Comparison of ENCODE assay signal across 8 cellular contexts in the genomic region with DNA sequence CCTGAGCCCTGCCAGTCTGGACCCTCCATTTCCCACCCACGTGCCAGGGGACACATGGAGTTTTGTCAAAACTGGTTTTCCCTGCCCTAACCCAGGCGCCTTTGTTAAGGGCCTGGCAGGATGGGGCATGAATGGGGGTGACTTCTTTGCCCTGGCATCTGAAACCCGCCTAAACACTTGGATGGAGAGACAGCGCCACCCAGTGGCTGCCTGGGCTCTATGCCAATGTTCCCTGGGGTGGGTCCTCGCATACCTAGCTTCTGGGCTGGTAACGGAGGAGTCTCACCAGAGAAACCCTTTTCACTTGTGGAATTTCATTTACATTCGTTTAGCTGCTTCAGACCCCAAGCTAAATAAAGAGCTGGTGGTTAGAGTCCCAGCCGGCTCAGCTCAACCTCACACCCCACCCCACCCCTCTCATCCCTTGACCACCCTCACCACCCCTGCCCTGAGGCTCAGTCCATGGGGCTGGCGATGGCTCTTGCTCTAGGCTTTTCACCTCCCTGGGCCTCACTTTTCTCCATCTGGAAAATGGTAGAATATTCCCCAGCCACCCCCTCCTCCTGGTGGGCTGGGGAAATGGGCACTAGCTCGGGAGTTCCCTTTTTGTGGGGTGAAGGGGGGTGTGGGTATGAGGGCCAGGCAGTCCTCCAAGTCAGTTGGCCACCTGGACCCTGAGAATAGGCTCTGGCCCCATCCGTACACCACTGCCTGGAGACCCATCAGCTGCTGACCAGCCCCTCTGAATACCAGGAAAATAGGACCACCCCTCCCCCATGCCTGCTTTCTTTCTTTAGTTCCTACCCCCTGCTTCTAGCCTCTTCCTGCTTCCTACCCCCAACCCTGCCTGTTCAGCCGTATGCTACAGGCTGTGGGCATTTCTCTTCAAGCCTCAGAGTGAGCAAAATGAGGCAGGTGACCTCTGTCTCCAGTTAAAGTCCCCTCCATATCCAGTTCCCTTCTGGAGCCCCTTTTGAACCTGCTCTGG. TPM values are rescaled to one million over a fixed set of nuclear protein-coding genes. Genes with fewer than 3 reads are reported as not detected.
DNase-seq lines count a peak whose midpoint lies in the region; TF ChIP-seq lines count a peak whose summit lies in the region.

No MANE protein-coding gene starts in this region.

- WGBS in tibial nerve, 2 donors = 24 to 32% methylated on average over 5 to 12 of the region's 12 CpGs

- H3K27ac Mint-ChIP-seq in osteocyte (ENCODE audit: unreplicated experiment) = no peak overlapping the region

- peaks cover 0 to 8% (median 0%) of the 10 kb centered on the region in 4 donors for H3K4me1 ChIP-seq in tibial nerve

- TF ChIP-seq POLR2A in tibial nerve (IDR thresholded peaks at IDR 0.05) = no peak

- TF ChIP-seq EP300 in Ishikawa (IDR thresholded peaks at IDR 0.05; ENCODE audit: borderline replicate concordance) (no peak), tibial nerve (IDR thresholded peaks at IDR 0.05) (no peak)

- no peaks in the 10 kb centered on the region for H3K36me3 Mint-ChIP-seq in osteocyte (ENCODE audit: unreplicated experiment)

- no peaks in the 10 kb centered on the region for H3K27me3 Mint-ChIP-seq in osteocyte (ENCODE audit: unreplicated experiment)

- peaks cover 0 to 19% of the 10 kb centered on the region in 2 donors for H3K27me3 ChIP-seq in tibial nerve

- peak; percentile 85 for TF ChIP-seq RAD21 in Ishikawa (IDR thresholded peaks at IDR 0.05; ENCODE audit: low read depth)

- no peak overlapping the region for H3K4me3 ChIP-seq in tibial nerve

- no peaks in the 10 kb centered on the region for H3K9me3 ChIP-seq in tibial nerve

- no peaks in the 10 kb centered on the region for H3K36me3 ChIP-seq in tibial nerve

- H3K4me3 Mint-ChIP-seq in osteocyte (ENCODE audit: unreplicated experiment) = no peak overlapping the region

- H3K4me1 Mint-ChIP-seq in osteocyte (ENCODE audit: unreplicated experiment) = no peaks in the 10 kb centered on the region

- H3K27ac ChIP-seq in tibial nerve = no peak overlapping the region

- DNase-seq in NK-92 treated with Interleukin-12 subunit alpha and Interleukin-12 subunit beta, amount 100 ng/mL, for 24 hours (lab: John Stamatoyannopoulos, UW) = peak; percentile 4
- DNase-seq in NK-92 (lab: John Stamatoyannopoulos, UW; ENCODE audit: unreplicated experiment) (no peak), RPMI8226 (peak; percentile 69), globus pallidus (ENCODE audit: low spot score) (peak; percentile 71), osteocyte (ENCODE audit: extremely low spot score, unreplicated experiment) (peak; percentile 90), tibial nerve (ENCODE audit: low spot score in 2 of 2) (peak; percentile 47 to 75)
- DNase-seq in activated effector memory CD4-positive, alpha-beta T cell treated with anti-CD3 and anti-CD28 coated beads, Interleukin-2, amount 50 U/mL, for 16 hours = peak; percentile 89

- TF ChIP-seq CTCF in osteocyte (IDR thresholded peaks at IDR 0.05) = peak; percentile 78
- peak; percentile 60 to 87 (median 68) for TF ChIP-seq CTCF in tibial nerve (IDR thresholded peaks at IDR 0.05)

- no peaks in the 10 kb centered on the region for H3K9me3 Mint-ChIP-seq in osteocyte (ENCODE audit: unreplicated experiment)

TF ChIP-seq in Ishikawa, 13 proteins besides CTCF, POLR2A, EP300 and RAD21:
- TF ChIP-seq FOXM1 (IDR thresholded peaks at IDR 0.05; ENCODE audit: borderline replicate concordance, low read depth) = no peak
- no peak for TF ChIP-seq ZBTB7A (IDR thresholded peaks at IDR 0.05; ENCODE audit: low read depth)
- TF ChIP-seq, protein P1, sequence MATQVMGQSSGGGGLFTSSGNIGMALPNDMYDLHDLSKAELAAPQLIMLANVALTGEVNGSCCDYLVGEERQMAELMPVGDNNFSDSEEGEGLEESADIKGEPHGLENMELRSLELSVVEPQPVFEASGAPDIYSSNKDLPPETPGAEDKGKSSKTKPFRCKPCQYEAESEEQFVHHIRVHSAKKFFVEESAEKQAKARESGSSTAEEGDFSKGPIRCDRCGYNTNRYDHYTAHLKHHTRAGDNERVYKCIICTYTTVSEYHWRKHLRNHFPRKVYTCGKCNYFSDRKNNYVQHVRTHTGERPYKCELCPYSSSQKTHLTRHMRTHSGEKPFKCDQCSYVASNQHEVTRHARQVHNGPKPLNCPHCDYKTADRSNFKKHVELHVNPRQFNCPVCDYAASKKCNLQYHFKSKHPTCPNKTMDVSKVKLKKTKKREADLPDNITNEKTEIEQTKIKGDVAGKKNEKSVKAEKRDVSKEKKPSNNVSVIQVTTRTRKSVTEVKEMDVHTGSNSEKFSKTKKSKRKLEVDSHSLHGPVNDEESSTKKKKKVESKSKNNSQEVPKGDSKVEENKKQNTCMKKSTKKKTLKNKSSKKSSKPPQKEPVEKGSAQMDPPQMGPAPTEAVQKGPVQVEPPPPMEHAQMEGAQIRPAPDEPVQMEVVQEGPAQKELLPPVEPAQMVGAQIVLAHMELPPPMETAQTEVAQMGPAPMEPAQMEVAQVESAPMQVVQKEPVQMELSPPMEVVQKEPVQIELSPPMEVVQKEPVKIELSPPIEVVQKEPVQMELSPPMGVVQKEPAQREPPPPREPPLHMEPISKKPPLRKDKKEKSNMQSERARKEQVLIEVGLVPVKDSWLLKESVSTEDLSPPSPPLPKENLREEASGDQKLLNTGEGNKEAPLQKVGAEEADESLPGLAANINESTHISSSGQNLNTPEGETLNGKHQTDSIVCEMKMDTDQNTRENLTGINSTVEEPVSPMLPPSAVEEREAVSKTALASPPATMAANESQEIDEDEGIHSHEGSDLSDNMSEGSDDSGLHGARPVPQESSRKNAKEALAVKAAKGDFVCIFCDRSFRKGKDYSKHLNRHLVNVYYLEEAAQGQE (IDR thresholded peaks at IDR 0.05; ENCODE audit: low read depth) = no peak
- TF ChIP-seq TAF1 (IDR thresholded peaks at IDR 0.05; ENCODE audit: low read depth) = no peak
- no peak for TF ChIP-seq TCF12 (IDR thresholded peaks at IDR 0.05; ENCODE audit: low read depth)
TF ChIP-seq in Ishikawa: peak in this region for 0.

RNA-seq across cellular contexts. Expression of a gene that starts 57.1 kb away (rescaled TPM):
- total RNA-seq in osteocyte (27.8 and 29.7 TPM in 2 replicates), tibial nerve (10 to 100 TPM; 22.8 to 45.0 (median 32.7) TPM)
